ENCODE assay signal across 8 cellular contexts in the genomic region with DNA sequence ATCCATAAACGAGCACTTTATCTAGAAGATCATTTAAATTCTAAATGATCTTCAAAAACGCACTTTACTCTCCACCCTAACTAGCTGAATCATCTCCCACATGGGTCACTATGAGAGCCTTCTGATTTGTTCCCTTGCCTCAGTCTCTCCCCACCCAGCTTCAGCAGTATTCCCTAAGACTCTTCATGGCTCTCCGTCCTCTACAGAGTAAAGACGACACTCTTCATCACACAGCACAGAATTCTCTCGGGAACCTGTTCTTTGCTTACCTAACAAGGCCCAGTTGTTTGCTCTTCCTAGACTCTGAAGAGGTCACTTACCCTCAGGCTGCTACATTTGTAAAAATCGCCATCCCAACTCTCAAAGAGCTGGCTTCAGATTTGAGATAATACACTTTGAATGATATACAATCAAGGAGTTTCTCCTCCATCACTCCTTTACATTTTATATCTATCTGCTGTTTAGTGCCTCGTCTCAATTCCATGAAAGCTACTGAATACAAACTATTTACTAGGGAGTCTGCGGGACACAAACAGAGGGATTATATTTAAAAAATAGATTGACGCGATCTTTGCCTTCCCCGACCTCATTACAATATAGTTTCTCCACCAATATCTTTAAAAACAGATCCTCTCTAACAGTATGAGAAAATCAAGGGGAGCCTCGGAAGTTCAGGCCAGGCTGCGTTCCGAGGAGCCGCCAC. TPM values are rescaled to one million over a fixed set of nuclear protein-coding genes. Genes with fewer than 3 reads are reported as not detected.
DNase-seq lines count a peak whose midpoint lies in the region; ATAC-seq and TF ChIP-seq lines count a peak whose summit lies in the region.

No MANE protein-coding gene starts in this region.

- H3K9me3 Mint-ChIP-seq in CD4-positive, CD25-positive, alpha-beta regulatory T cell, result no peaks in the 10 kb centered on the region

- peaks cover 35 to 58% (median 47%) of the 10 kb centered on the region in 4 donors for H3K4me1 Mint-ChIP-seq in CD4-positive, CD25-positive, alpha-beta regulatory T cell

- TSS peak; percentile 89 for BruUV-seq in mammary epithelial cell (replicated peaks; lab: Mats Ljungman, UMichigan)

- in situ Hi-C loops in mammary epithelial cell (cut with MboI; ENCODE audit: low sequenced_read_pairs in 2 of 2), result loop anchor here in 1 of 2 donors (5.0 kb wide), 1 partner anchor 112 kb away; no protein-coding TSS in a partner anchor

- peaks cover 29% of the 10 kb centered on the region for H3K79me2 ChIP-seq in mammary epithelial cell (ENCODE audit: insufficient read depth, low read length)

- H3K27me3 Mint-ChIP-seq in CD4-positive, CD25-positive, alpha-beta regulatory T cell, result no peaks in the 10 kb centered on the region

- no peak for DNase-seq in CD4-positive, CD25-positive, alpha-beta regulatory T cell
- DNase-seq in LNCaP clone FGC (ENCODE audit: low read depth), result no peak
- DNase-seq in mammary epithelial cell, result no peak
- DNase-seq in myocyte (ENCODE audit: low read depth), result peak; percentile 18
- DNase-seq in stimulated activated CD4-positive, alpha-beta T cell treated with anti-CD3 and anti-CD28 coated beads, Interleukin-12 subunit alpha, Interleukin-12 subunit beta, amount 100 ng/mL, for 4 hours, result no peak

- peaks cover 25% of the 10 kb centered on the region for H3K4me1 ChIP-seq in CD4-positive, CD25-positive, alpha-beta regulatory T cell (ENCODE audit: control insufficient read depth, insufficient read depth, low read length, poor library complexity, severe bottlenecking)
- H3K4me1 ChIP-seq in mammary epithelial cell (ENCODE audit: insufficient read depth, low read length), result peaks cover 12% of the 10 kb centered on the region

- H3K27ac Mint-ChIP-seq in CD4-positive, CD25-positive, alpha-beta regulatory T cell, result peak overlapping the region; percentile 96 to 99 (median 98)

- H3K36me3 Mint-ChIP-seq in CD4-positive, CD25-positive, alpha-beta regulatory T cell, result peaks cover 5% of the 10 kb centered on the region

- ATAC-seq in CD4-positive, CD25-positive, alpha-beta regulatory T cell (ENCODE audit: low read depth in 2 of 2), result no peak
- ATAC-seq in GM18861 (IDR thresholded peaks at IDR 0.05; ENCODE audit: unreplicated experiment) (no peak), GM19324 (IDR thresholded peaks at IDR 0.05; ENCODE audit: low FRiP score, unreplicated experiment) (no peak), HG03469 (IDR thresholded peaks at IDR 0.05; ENCODE audit: unreplicated experiment) (no peak)

- no peaks in the 10 kb centered on the region for H3K27me3 ChIP-seq in CD4-positive, CD25-positive, alpha-beta regulatory T cell (ENCODE audit: control insufficient read depth, insufficient read depth, low read length)
- H3K27me3 ChIP-seq in mammary epithelial cell (ENCODE audit: insufficient read depth, low read length), result no peaks in the 10 kb centered on the region

- H4K20me1 ChIP-seq in mammary epithelial cell (ENCODE audit: insufficient read depth, low read length), result no peaks in the 10 kb centered on the region

- H3K36me3 ChIP-seq in CD4-positive, CD25-positive, alpha-beta regulatory T cell (ENCODE audit: control insufficient read depth, insufficient read depth, low read length), result peaks cover 6% of the 10 kb centered on the region
- H3K36me3 ChIP-seq in mammary epithelial cell (ENCODE audit: insufficient read depth, low read length), result no peaks in the 10 kb centered on the region

- H3K4me2 ChIP-seq in mammary epithelial cell (ENCODE audit: insufficient read depth, low read depth, low read length), result peak overlapping the region; percentile 95

- H3K9me3 ChIP-seq in CD4-positive, CD25-positive, alpha-beta regulatory T cell (ENCODE audit: control insufficient read depth in 2 of 2, low read length in 2 of 2), result no peaks in the 10 kb centered on the region
- H3K9me3 ChIP-seq in mammary epithelial cell (replicated peaks; ENCODE audit: insufficient read depth, low read length), result no peaks in the 10 kb centered on the region

- TF ChIP-seq CTCF in LNCaP clone FGC (IDR thresholded peaks at IDR 0.05; ENCODE audit: control insufficient read depth, extremely low read depth, insufficient read depth), result no peak
- no peak for TF ChIP-seq CTCF in mammary epithelial cell (conservative IDR thresholded peaks at IDR 0.05 in 1 of 2, IDR thresholded peaks at IDR 0.05 in 1 of 2; ENCODE audit: extremely low read depth in 1 of 2, insufficient read depth in 1 of 2, low read depth in 1 of 2, low read length in 2 of 2)

- H3K27ac ChIP-seq in CD4-positive, CD25-positive, alpha-beta regulatory T cell (ENCODE audit: insufficient read depth, low read length, poor library complexity, severe bottlenecking), result peak overlapping the region; percentile 94
- peak overlapping the region; percentile 90 for H3K27ac ChIP-seq in mammary epithelial cell (ENCODE audit: insufficient read depth, low read depth, low read length)

- peak overlapping the region; percentile 75 for H3K4me3 ChIP-seq in CD4-positive, CD25-positive, alpha-beta regulatory T cell (ENCODE audit: low read depth, low read length)
- peak overlapping the region; percentile 86 for H3K4me3 ChIP-seq in LNCaP clone FGC (ENCODE audit: low read depth, low read length)
- peak overlapping the region; percentile 46 to 85 (median 71) for H3K4me3 ChIP-seq in mammary epithelial cell (replicated peaks in 1 of 3; ENCODE audit: insufficient read depth in 1 of 3, low read depth in 2 of 3, low read length in 3 of 3)

- H2AFZ ChIP-seq in mammary epithelial cell (ENCODE audit: low read depth, low read length), result peak overlapping the region; percentile 68

- intact Hi-C loops in mammary epithelial cell (cut with micrococcal nuclease), result loop anchor here (1.0 to 10.0 kb wide), 5 partner anchors 18 to 779 kb away; a partner anchor contains a TSS

- peak overlapping the region; percentile 86 for H3K9ac ChIP-seq in mammary epithelial cell (ENCODE audit: insufficient read depth, low read length)

- dilution Hi-C loops in mammary epithelial cell (cut with HindIII; ENCODE audit: low sequenced_read_pairs), result no loop called here

- peak overlapping the region; percentile 82 to 95 (median 93) for H3K4me3 Mint-ChIP-seq in CD4-positive, CD25-positive, alpha-beta regulatory T cell

- WGBS in mammary epithelial cell (ENCODE audit: low coverage, missing lambda C conversion rate), result 10% methylated on average over 14 of the region's 15 CpGs

- CTCF ChIA-PET in mammary epithelial cell (lab: Charles Lee; ENCODE audit: low non-redundant PET), result no interaction called here

RNA-seq across cellular contexts. Expression of a gene that starts 0.5 kb away (rescaled TPM):
- 39.1 TPM for total RNA-seq in CD4-positive, CD25-positive, alpha-beta regulatory T cell
- polyA plus RNA-seq in CD4-positive, CD25-positive, alpha-beta regulatory T cell, result 10 to 100 TPM in 3 of 4 donors, 1 to 10 TPM in 1; 9.5 to 11.4 (median 10.5) TPM
- total RNA-seq in mammary epithelial cell (10 to 100 TPM; 26.8 to 42.3 TPM), myocyte (24.5 and 26.7 TPM in 2 replicates)
- polyA plus RNA-seq in mammary epithelial cell, result 19.2 TPM
- 83.0 TPM for polyA minus RNA-seq in mammary epithelial cell
- 21.4 TPM for polyA plus RNA-seq in myocyte (2012)

RNA-seq across cellular contexts. Expression of a gene that starts 18.5 kb away (rescaled TPM):
- 36.4 TPM for total RNA-seq in CD4-positive, CD25-positive, alpha-beta regulatory T cell
- 10 to 100 TPM; 15.8 to 28.6 (median 21.0) TPM for polyA plus RNA-seq in CD4-positive, CD25-positive, alpha-beta regulatory T cell
- total RNA-seq in mammary epithelial cell, result 10 to 100 TPM in 1 of 2 donors, 1 to 10 TPM in 1; 6.5 to 12.6 TPM
- polyA plus RNA-seq in mammary epithelial cell, result 6.8 TPM
- polyA minus RNA-seq in mammary epithelial cell, result not detected
- total RNA-seq in myocyte, result 9.5 and 10.8 TPM in 2 replicates
- 7.5 TPM for polyA plus RNA-seq in myocyte (2012)

RNA-seq across cellular contexts. Expression of a gene that starts 18.5 kb away (rescaled TPM):
- 2.7 TPM for total RNA-seq in CD4-positive, CD25-positive, alpha-beta regulatory T cell
- polyA plus RNA-seq in CD4-positive, CD25-positive, alpha-beta regulatory T cell, result 1 to 10 TPM; 1.3 to 4.2 (median 1.7) TPM
- 1 to 10 TPM; 3.0 to 3.6 TPM for total RNA-seq in mammary epithelial cell
- 1.2 TPM for polyA plus RNA-seq in mammary epithelial cell
- not detected for polyA minus RNA-seq in mammary epithelial cell
- total RNA-seq in myocyte, result 5.2 TPM in 2 replicates
- 1.9 TPM for polyA plus RNA-seq in myocyte (2012)
